In the genomic region with DNA sequence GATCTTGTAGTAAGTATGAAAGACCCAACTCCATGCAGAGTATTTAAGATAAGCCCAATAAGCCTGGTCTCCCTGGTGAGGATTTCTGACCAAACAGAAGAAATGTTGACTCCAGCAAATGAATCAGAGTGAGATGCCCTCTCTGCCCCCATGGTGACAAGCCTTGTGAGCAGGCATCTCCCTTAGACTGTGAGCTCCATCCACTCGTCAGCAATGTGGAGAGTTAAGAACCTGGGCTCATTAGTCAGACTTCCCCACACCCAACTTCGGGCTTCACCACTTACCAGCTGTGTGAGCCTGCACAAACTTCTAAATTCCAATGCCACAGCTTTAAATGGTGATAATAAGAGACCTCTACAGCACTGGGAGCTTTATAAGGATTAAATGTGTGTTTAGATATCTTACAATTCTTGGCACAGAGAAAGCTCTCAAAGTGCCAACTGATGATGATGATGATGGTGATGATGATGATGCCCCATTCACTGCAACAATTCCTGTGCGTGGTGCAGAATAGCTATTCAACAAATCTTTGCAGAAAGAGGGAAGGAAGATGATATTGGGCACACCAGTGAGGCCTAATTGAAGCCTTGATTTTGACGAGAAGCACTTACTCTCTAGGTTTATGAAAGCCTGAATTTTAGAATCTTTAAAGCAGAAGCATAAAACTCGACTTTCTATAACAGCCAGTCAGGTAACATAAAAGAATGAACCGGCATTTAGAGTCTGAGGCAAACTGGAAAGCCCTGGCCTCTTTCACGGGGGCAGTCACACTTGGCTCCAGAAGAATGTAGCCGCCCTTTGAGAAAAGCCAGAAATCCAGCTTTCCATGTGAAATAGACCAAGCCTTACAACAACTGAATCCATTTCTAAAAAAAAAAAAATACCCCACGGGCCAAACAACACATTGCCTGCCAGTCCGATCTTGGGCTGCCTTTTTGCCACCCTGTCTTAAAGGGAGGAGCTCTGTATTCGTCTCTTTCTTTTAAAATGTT, we compare ENCODE assay signal across 18 cellular contexts.
DNase-seq lines count a peak whose midpoint lies in the region; ATAC-seq and TF ChIP-seq lines count a peak whose summit lies in the region.
"Had no signal": no experiment of that assay in that cellular context is flagged by ENCODE, and none has a peak within 500 bp of the region (broad histone marks: within the 10 kb centered on the region; RNA-seq: fewer than 3 reads in every experiment).

No MANE protein-coding gene starts in this region.

- H3K4me2 ChIP-seq in OCI-LY3 (ENCODE audit: low read length) (peak overlapping the region; percentile 54; the same call in 1 of the 2 replicates), hepatocyte (no peak overlapping the region)
- H3K4me2 ChIP-seq: A549 had no signal

- TF ChIP-seq CTCF in OCI-LY3 (IDR thresholded peaks at IDR 0.05; ENCODE audit: low read depth, low read length) (no peak), hepatocyte (IDR thresholded peaks at IDR 0.05; ENCODE audit: poor library complexity) (no peak)

- ATAC-seq in activated naive CD4-positive, alpha-beta T cell treated with anti-CD3 and anti-CD28 coated beads, Interleukin-2, amount 50 U/mL, for 72 hours, result no peak
- no peak for ATAC-seq in stimulated activated naive B cell treated with anti-CD40 and anti-IgM and Interleukin-4, amounts not matched to agents 10 μg/mL and 1 μg/mL and 100 μg/mL, for 72 hours (replicated peaks)
- ATAC-seq: A549, upper lobe of right lung had no signal

- H3K36me3 Mint-ChIP-seq in activated naive CD4-positive, alpha-beta T cell treated with anti-CD3 and anti-CD28 coated beads, Interleukin-2, amount 10 ng/mL, durations not matched to agents 7 days and 5 days, result peaks cover 16% of the 10 kb centered on the region
- peaks cover 0 to 38% of the 10 kb centered on the region in 2 donors for H3K36me3 Mint-ChIP-seq in activated naive CD4-positive, alpha-beta T cell treated with anti-CD3 and anti-CD28 coated beads, Interleukin-2, amount 50 U/mL, for 72 hours
- H3K36me3 Mint-ChIP-seq in stimulated activated naive B cell treated with anti-CD40 and anti-IgM and Interleukin-4, amounts not matched to agents 10 μg/mL and 1 μg/mL and 100 μg/mL, for 72 hours, result no peaks in the 10 kb centered on the region

- DNase-seq in activated naive CD4-positive, alpha-beta T cell treated with anti-CD3 and anti-CD28 coated beads, Interleukin-2, amount 10 ng/mL, durations not matched to agents 7 days and 5 days, result no peak
- no peak for DNase-seq in activated naive CD4-positive, alpha-beta T cell treated with anti-CD3 and anti-CD28 coated beads, Interleukin-2, amount 50 U/mL, for 72 hours (ENCODE audit: low spot score in 2 of 2)
- no peak for DNase-seq in hepatocyte (ENCODE audit: low spot score)
- DNase-seq in stimulated activated naive B cell treated with anti-CD40 and anti-IgM and Interleukin-4, amounts not matched to agents 10 μg/mL and 1 μg/mL and 100 μg/mL, for 72 hours, result no peak
- no peak for DNase-seq in NCI-H524 (lab: John Stamatoyannopoulos, UW)
- no peak for DNase-seq in NCI-H510A treated with DMSO at 0.1 percent for 48 hours (lab: John Stamatoyannopoulos, UW)
- DNase-seq in GM19238 (ENCODE audit: insufficient read length, low spot score), result no peak
- DNase-seq: activated CD4-positive, alpha-beta T cell treated with anti-CD3 and anti-CD28 coated beads, Interleukin-2, amount 50 U/mL, for 1 hour; activated T-cell treated with anti-CD3 and anti-CD28 coated beads, Interleukin-2, amount 50 U/mL, for 1 hour; COR-L47; effector memory CD4-positive, alpha-beta T cell; GDM1; NCI-H1694 treated with DMSO at 0.1 percent for 48 hours; NCI-H345; SIG-M5; upper lobe of right lung had no signal

- peak overlapping the region; percentile 85; the same call in 1 of the 2 replicates for H3K9ac ChIP-seq in OCI-LY3 (ENCODE audit: low read length)

- H4K20me1 ChIP-seq in OCI-LY3 (ENCODE audit: insufficient read depth, low read length) (no peaks in the 10 kb centered on the region), hepatocyte (ENCODE audit: insufficient read depth, poor library complexity, severe bottlenecking) (no peaks in the 10 kb centered on the region)

- peaks cover 74% of the 10 kb centered on the region for H3K4me1 Mint-ChIP-seq in activated naive CD4-positive, alpha-beta T cell treated with anti-CD3 and anti-CD28 coated beads, Interleukin-2, amount 10 ng/mL, durations not matched to agents 7 days and 5 days
- H3K4me1 Mint-ChIP-seq in stimulated activated naive B cell treated with anti-CD40 and anti-IgM and Interleukin-4, amounts not matched to agents 10 μg/mL and 1 μg/mL and 100 μg/mL, for 72 hours, result peaks cover 38 to 69% of the 10 kb centered on the region in 2 donors

- H3K27me3 ChIP-seq in OCI-LY3 (ENCODE audit: low read depth, low read length) (no peaks in the 10 kb centered on the region), hepatocyte (no peaks in the 10 kb centered on the region)
- H3K27me3 ChIP-seq: upper lobe of right lung had no signal

- H2AFZ ChIP-seq in OCI-LY3 (ENCODE audit: low read depth, low read length) (no peak overlapping the region; the same call in 1 of the 2 replicates), hepatocyte (no peak overlapping the region)

- H3K27ac ChIP-seq in OCI-LY3 (ENCODE audit: low read length) (peak overlapping the region; percentile 100), hepatocyte (peak overlapping the region; percentile 35)
- H3K27ac ChIP-seq: upper lobe of right lung had no signal

- 63% methylated on average over 11 of the region's 11 CpGs for WGBS in hepatocyte (ENCODE audit: low lambda C conversion rate, missing lambda C conversion rate)

- H3K4me1 ChIP-seq in OCI-LY3 (ENCODE audit: low read length) (peaks cover 85% of the 10 kb centered on the region), hepatocyte (ENCODE audit: insufficient read depth) (peaks cover 27% of the 10 kb centered on the region)
- H3K4me1 ChIP-seq: upper lobe of right lung had no signal

- no peak overlapping the region for H3K4me3 Mint-ChIP-seq in activated naive CD4-positive, alpha-beta T cell treated with anti-CD3 and anti-CD28 coated beads, Interleukin-2, amount 10 ng/mL, durations not matched to agents 7 days and 5 days
- H3K4me3 Mint-ChIP-seq in stimulated activated naive B cell treated with anti-CD40 and anti-IgM and Interleukin-4, amounts not matched to agents 10 μg/mL and 1 μg/mL and 100 μg/mL, for 72 hours, result no peak overlapping the region

- H3K4me3 ChIP-seq in OCI-LY3 (ENCODE audit: low read length) (no peak overlapping the region), hepatocyte (no peak overlapping the region)
- H3K4me3 ChIP-seq: A549, upper lobe of right lung had no signal

- peaks cover 5% of the 10 kb centered on the region for H3K9me3 Mint-ChIP-seq in activated naive CD4-positive, alpha-beta T cell treated with anti-CD3 and anti-CD28 coated beads, Interleukin-2, amount 10 ng/mL, durations not matched to agents 7 days and 5 days
- H3K9me3 Mint-ChIP-seq in activated naive CD4-positive, alpha-beta T cell treated with anti-CD3 and anti-CD28 coated beads, Interleukin-2, amount 50 U/mL, for 72 hours, result peaks cover 5 to 14% of the 10 kb centered on the region in 2 donors
- H3K9me3 Mint-ChIP-seq in stimulated activated naive B cell treated with anti-CD40 and anti-IgM and Interleukin-4, amounts not matched to agents 10 μg/mL and 1 μg/mL and 100 μg/mL, for 72 hours, result no peaks in the 10 kb centered on the region

- H3K9me3 ChIP-seq in OCI-LY3 (ENCODE audit: insufficient read depth, low read length) (no peaks in the 10 kb centered on the region), hepatocyte (ENCODE audit: low read depth) (no peaks in the 10 kb centered on the region)
- H3K9me3 ChIP-seq: A549, upper lobe of right lung had no signal

- H3K9me2 ChIP-seq in hepatocyte (replicated peaks; ENCODE audit: insufficient read depth), result no peaks in the 10 kb centered on the region

- H3K79me2 ChIP-seq in OCI-LY3 (ENCODE audit: low read length) (no peaks in the 10 kb centered on the region), hepatocyte (no peaks in the 10 kb centered on the region)

- CTCF ChIA-PET in activated naive CD4-positive, alpha-beta T cell treated with anti-CD3 and anti-CD28 coated beads, Interleukin-2, amount 10 ng/mL, durations not matched to agents 7 days and 5 days (lab: Charles Lee), result interaction anchor here (2.6 to 6.8 kb wide), 4 partner anchors 11 to 367 kb away, joined by 10 to 38 read pairs (median 20); no protein-coding TSS in a partner anchor

- H3K27ac Mint-ChIP-seq in activated naive CD4-positive, alpha-beta T cell treated with anti-CD3 and anti-CD28 coated beads, Interleukin-2, amount 10 ng/mL, durations not matched to agents 7 days and 5 days, result peak overlapping the region; percentile 60
- H3K27ac Mint-ChIP-seq in activated naive CD4-positive, alpha-beta T cell treated with anti-CD3 and anti-CD28 coated beads, Interleukin-2, amount 50 U/mL, for 72 hours, result no peak overlapping the region
- peak overlapping the region; percentile 70 for H3K27ac Mint-ChIP-seq in stimulated activated naive B cell treated with anti-CD40 and anti-IgM and Interleukin-4, amounts not matched to agents 10 μg/mL and 1 μg/mL and 100 μg/mL, for 72 hours

- peaks cover 5% of the 10 kb centered on the region for H3K36me3 ChIP-seq in OCI-LY3 (replicated peaks; ENCODE audit: low read depth, low read length)
- no peaks in the 10 kb centered on the region for H3K36me3 ChIP-seq in hepatocyte (replicated peaks; ENCODE audit: insufficient read depth, low read depth)
- H3K36me3 ChIP-seq: upper lobe of right lung had no signal

- H3K27me3 Mint-ChIP-seq in activated naive CD4-positive, alpha-beta T cell treated with anti-CD3 and anti-CD28 coated beads, Interleukin-2, amount 10 ng/mL, durations not matched to agents 7 days and 5 days, result no peaks in the 10 kb centered on the region
- no peaks in the 10 kb centered on the region for H3K27me3 Mint-ChIP-seq in stimulated activated naive B cell treated with anti-CD40 and anti-IgM and Interleukin-4, amounts not matched to agents 10 μg/mL and 1 μg/mL and 100 μg/mL, for 72 hours

Comparison
In these comparisons a context has a peak if more than half of its experiments do, and no peak if none do; other contexts are left out.
1. H3K27ac Mint-ChIP-seq: peak in activated naive CD4-positive, alpha-beta T cell treated with anti-CD3 and anti-CD28 coated beads, Interleukin-2, amount 10 ng/mL, durations not matched to agents 7 days and 5 days (single experiment) and stimulated activated naive B cell treated with anti-CD40 and anti-IgM and Interleukin-4, amounts not matched to agents 10 μg/mL and 1 μg/mL and 100 μg/mL, for 72 hours (single experiment); none in activated naive CD4-positive, alpha-beta T cell treated with anti-CD3 and anti-CD28 coated beads, Interleukin-2, amount 50 U/mL, for 72 hours (0 of 2).